8 cellular contexts compared by ENCODE assay signal in genomic region chrX:136768469-136769084, GRCh38. TPM values are rescaled to one million over a fixed set of nuclear protein-coding genes. Genes with fewer than 3 reads are reported as not detected.
DNase-seq lines count a peak whose midpoint lies in the region; ATAC-seq and TF ChIP-seq lines count a peak whose summit lies in the region.

No MANE protein-coding gene starts in this region.

- H3K4me3 Mint-ChIP-seq in HFFc6, result peak overlapping the region; percentile 80
- peak overlapping the region; percentile 71 for H3K4me3 Mint-ChIP-seq in stimulated activated effector memory CD8-positive, alpha-beta T cell treated with anti-CD3 and anti-CD28 coated beads, Interleukin-12 subunit alpha, Interleukin-12 subunit beta, amount 100 ng/mL, for 72 hours

- no peaks in the 10 kb centered on the region for H3K36me3 Mint-ChIP-seq in HFFc6 (ENCODE audit: low read depth)
- peaks cover 6% of the 10 kb centered on the region for H3K36me3 Mint-ChIP-seq in stimulated activated effector memory CD8-positive, alpha-beta T cell treated with anti-CD3 and anti-CD28 coated beads, Interleukin-12 subunit alpha, Interleukin-12 subunit beta, amount 100 ng/mL, for 72 hours

- no peak for TF ChIP-seq CTCF in HFFc6 (IDR thresholded peaks at IDR 0.05)

- peak; percentile 81 for ATAC-seq in stimulated activated effector memory CD8-positive, alpha-beta T cell treated with anti-CD3 and anti-CD28 coated beads, Interleukin-12 subunit alpha, Interleukin-12 subunit beta, amount 100 ng/mL, for 72 hours
- ATAC-seq in GM19397 (IDR thresholded peaks at IDR 0.05; ENCODE audit: unreplicated experiment) (no peak), HG02885 (IDR thresholded peaks at IDR 0.05; ENCODE audit: poor library complexity, unreplicated experiment) (no peak)

- peak overlapping the region; percentile 86 for H3K27ac Mint-ChIP-seq in HFFc6
- peak overlapping the region; percentile 75 for H3K27ac Mint-ChIP-seq in stimulated activated effector memory CD8-positive, alpha-beta T cell treated with anti-CD3 and anti-CD28 coated beads, Interleukin-12 subunit alpha, Interleukin-12 subunit beta, amount 100 ng/mL, for 72 hours

- H3K9me3 ChIP-seq in SJCRH30 (replicated peaks), result no peaks in the 10 kb centered on the region

- peaks cover 27% of the 10 kb centered on the region for H3K4me1 Mint-ChIP-seq in HFFc6 (ENCODE audit: low read depth)
- H3K4me1 Mint-ChIP-seq in stimulated activated effector memory CD8-positive, alpha-beta T cell treated with anti-CD3 and anti-CD28 coated beads, Interleukin-12 subunit alpha, Interleukin-12 subunit beta, amount 100 ng/mL, for 72 hours, result peaks cover 12% of the 10 kb centered on the region

- H3K9me3 Mint-ChIP-seq in HFFc6, result no peaks in the 10 kb centered on the region
- no peaks in the 10 kb centered on the region for H3K9me3 Mint-ChIP-seq in stimulated activated effector memory CD8-positive, alpha-beta T cell treated with anti-CD3 and anti-CD28 coated beads, Interleukin-12 subunit alpha, Interleukin-12 subunit beta, amount 100 ng/mL, for 72 hours

- H3K27ac ChIP-seq in SJCRH30, result no peak overlapping the region
- H3K27ac ChIP-seq in angular gyrus (ENCODE audit: low read depth, low read length), result peak overlapping the region; percentile 40

- no peaks in the 10 kb centered on the region for H3K27me3 Mint-ChIP-seq in HFFc6 (ENCODE audit: insufficient read depth)

- no peaks in the 10 kb centered on the region for H3K27me3 ChIP-seq in SJCRH30

- H3K4me3 ChIP-seq in SJCRH30, result no peak overlapping the region

- H3K36me3 ChIP-seq in SJCRH30, result no peaks in the 10 kb centered on the region

- peak; percentile 94 for DNase-seq in EH (ENCODE audit: low read depth)
- peak; percentile 93 for DNase-seq in HFFc6
- DNase-seq in SJCRH30, result peak; percentile 31 to 53
- peak; percentile 80 for DNase-seq in islet precursor cell
- no peak for DNase-seq in stimulated activated effector memory CD8-positive, alpha-beta T cell treated with anti-CD3 and anti-CD28 coated beads, Interleukin-12 subunit alpha, Interleukin-12 subunit beta, amount 100 ng/mL, for 72 hours (ENCODE audit: low spot score in 2 of 2)

- peaks cover 7% of the 10 kb centered on the region for H3K4me1 ChIP-seq in SJCRH30

RNA-seq across cellular contexts. Expression of gene ARHGEF6, which starts 12.2 kb away (rescaled TPM):
- total RNA-seq in HFFc6 (2021; fragmentation: NEBNext Ultra II Directional; extraction: Animal tissue kit (Norgen Biotek cat#: 25700)), result 1 to 10 TPM; 2.5 to 5.4 (median 4.9) TPM
- 10.8 TPM in 2 replicates for total RNA-seq in SJCRH30 (2014; rRNA removed; shearing (Covaris generic))

Comparison
In these comparisons a context has a peak if more than half of its experiments do, and no peak if none do; other contexts are left out.
1. DNase-seq: peak in EH (single experiment), HFFc6 (single experiment), SJCRH30 (2 of 2) and islet precursor cell (single experiment); none in stimulated activated effector memory CD8-positive, alpha-beta T cell treated with anti-CD3 and anti-CD28 coated beads, Interleukin-12 subunit alpha, Interleukin-12 subunit beta, amount 100 ng/mL, for 72 hours (0 of 2).